1 cellular context compared by ENCODE assay signal in the genomic region with DNA sequence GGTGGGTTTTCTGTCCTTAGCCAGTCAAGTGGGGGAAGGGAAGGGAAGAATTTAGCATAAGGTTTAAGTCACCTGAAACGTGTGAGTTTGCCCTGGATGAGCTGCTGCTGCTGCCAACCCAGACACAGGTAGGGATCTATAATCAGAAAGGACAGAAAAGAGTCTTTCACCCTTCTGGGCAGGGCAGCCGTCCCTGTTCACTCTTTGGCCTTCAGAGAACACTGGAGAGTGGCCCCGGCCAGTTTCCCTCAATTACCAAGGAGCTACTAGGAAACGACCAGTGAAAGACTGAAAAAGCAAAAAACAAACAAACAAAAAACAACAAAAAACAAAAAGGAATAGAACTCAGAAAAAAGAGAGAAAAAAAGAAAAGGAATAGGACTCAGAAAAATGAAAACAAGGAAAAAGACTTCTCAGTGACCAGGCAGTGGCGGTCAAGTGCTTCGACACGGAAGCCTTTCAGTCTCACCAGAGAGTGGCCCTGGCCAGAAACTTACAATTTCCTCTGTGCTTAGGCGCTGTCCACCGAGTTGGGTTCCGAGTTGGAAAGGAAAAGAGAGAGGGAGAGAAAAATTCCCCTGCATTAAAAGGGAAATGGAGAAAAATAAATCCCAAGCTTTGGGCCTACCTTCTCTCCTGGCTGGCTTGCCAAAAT.
TF ChIP-seq lines count a peak whose summit lies in the region.

No MANE protein-coding gene starts in this region.

TF ChIP-seq in SK-N-SH treated with all-trans-retinoic acid at 6 μM for 48 hours, 23 proteins besides CTCF, POLR2A, EP300 and RAD21 (continued from another document):
- TF ChIP-seq RARB (CRISPR knock-in tag; IDR thresholded peaks at IDR 0.05) (no peak), SNAI2 (CRISPR knock-in tag; IDR thresholded peaks at IDR 0.05) (no peak), BACH2 (CRISPR knock-in tag; IDR thresholded peaks at IDR 0.05; ENCODE audit: borderline replicate concordance) (no peak), GLIS3 (CRISPR knock-in tag; IDR thresholded peaks at IDR 0.05) (no peak), ZFP3 (CRISPR knock-in tag; IDR thresholded peaks at IDR 0.05) (no peak), OSR1 (CRISPR knock-in tag; IDR thresholded peaks at IDR 0.05) (no peak), ZNF8 (CRISPR knock-in tag; IDR thresholded peaks at IDR 0.05) (no peak), ARNTL (CRISPR knock-in tag; IDR thresholded peaks at IDR 0.05; ENCODE audit: borderline replicate concordance, low read depth) (no peak), ZC3H10 (CRISPR knock-in tag; IDR thresholded peaks at IDR 0.05) (no peak), ISL1 (CRISPR knock-in tag; IDR thresholded peaks at IDR 0.05) (no peak), TOX (CRISPR knock-in tag; IDR thresholded peaks at IDR 0.05; ENCODE audit: borderline replicate concordance) (no peak), ZFP30 (CRISPR knock-in tag; IDR thresholded peaks at IDR 0.05) (no peak), CSDC2 (CRISPR knock-in tag; IDR thresholded peaks at IDR 0.05) (no peak)
- TF ChIP-seq, protein P1, sequence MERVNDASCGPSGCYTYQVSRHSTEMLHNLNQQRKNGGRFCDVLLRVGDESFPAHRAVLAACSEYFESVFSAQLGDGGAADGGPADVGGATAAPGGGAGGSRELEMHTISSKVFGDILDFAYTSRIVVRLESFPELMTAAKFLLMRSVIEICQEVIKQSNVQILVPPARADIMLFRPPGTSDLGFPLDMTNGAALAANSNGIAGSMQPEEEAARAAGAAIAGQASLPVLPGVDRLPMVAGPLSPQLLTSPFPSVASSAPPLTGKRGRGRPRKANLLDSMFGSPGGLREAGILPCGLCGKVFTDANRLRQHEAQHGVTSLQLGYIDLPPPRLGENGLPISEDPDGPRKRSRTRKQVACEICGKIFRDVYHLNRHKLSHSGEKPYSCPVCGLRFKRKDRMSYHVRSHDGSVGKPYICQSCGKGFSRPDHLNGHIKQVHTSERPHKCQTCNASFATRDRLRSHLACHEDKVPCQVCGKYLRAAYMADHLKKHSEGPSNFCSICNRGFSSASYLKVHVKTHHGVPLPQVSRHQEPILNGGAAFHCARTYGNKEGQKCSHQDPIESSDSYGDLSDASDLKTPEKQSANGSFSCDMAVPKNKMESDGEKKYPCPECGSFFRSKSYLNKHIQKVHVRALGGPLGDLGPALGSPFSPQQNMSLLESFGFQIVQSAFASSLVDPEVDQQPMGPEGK (CRISPR knock-in tag; IDR thresholded peaks at IDR 0.05; ENCODE audit: borderline replicate concordance): no peak
- TF ChIP-seq, protein P2, sequence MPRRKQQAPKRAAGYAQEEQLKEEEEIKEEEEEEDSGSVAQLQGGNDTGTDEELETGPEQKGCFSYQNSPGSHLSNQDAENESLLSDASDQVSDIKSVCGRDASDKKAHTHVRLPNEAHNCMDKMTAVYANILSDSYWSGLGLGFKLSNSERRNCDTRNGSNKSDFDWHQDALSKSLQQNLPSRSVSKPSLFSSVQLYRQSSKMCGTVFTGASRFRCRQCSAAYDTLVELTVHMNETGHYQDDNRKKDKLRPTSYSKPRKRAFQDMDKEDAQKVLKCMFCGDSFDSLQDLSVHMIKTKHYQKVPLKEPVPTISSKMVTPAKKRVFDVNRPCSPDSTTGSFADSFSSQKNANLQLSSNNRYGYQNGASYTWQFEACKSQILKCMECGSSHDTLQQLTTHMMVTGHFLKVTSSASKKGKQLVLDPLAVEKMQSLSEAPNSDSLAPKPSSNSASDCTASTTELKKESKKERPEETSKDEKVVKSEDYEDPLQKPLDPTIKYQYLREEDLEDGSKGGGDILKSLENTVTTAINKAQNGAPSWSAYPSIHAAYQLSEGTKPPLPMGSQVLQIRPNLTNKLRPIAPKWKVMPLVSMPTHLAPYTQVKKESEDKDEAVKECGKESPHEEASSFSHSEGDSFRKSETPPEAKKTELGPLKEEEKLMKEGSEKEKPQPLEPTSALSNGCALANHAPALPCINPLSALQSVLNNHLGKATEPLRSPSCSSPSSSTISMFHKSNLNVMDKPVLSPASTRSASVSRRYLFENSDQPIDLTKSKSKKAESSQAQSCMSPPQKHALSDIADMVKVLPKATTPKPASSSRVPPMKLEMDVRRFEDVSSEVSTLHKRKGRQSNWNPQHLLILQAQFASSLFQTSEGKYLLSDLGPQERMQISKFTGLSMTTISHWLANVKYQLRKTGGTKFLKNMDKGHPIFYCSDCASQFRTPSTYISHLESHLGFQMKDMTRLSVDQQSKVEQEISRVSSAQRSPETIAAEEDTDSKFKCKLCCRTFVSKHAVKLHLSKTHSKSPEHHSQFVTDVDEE (CRISPR knock-in tag; IDR thresholded peaks at IDR 0.05): no peak
